ENCODE assay signal across 20 cellular contexts in genomic region chr7:92550194-92550593, GRCh38. TPM values are rescaled to one million over a fixed set of nuclear protein-coding genes. Genes with fewer than 3 reads are reported as not detected.
A peak's percentile ranks its signal among the peaks of the same experiment; 100 is the strongest.
DNase-seq lines count a peak whose midpoint lies in the region; ATAC-seq, FAIRE-seq and TF ChIP-seq lines count a peak whose summit lies in the region.
"Had no signal": no experiment of that assay in that cellular context is flagged by ENCODE, and none has a peak within 500 bp of the region (broad histone marks: within the 10 kb centered on the region; RNA-seq: fewer than 3 reads in every experiment).

No MANE protein-coding gene starts in this region.

- H3K27me3 Mint-ChIP-seq in T-cell, result no peaks in the 10 kb centered on the region

- no peaks in the 10 kb centered on the region for H3K36me3 ChIP-seq in A673 (ENCODE audit: insufficient read depth, low read length, poor library complexity, severe bottlenecking)
- no peaks in the 10 kb centered on the region for H3K36me3 ChIP-seq in heart left ventricle
- H3K36me3 ChIP-seq: BLaER1 had no signal

- POLR2A ChIA-PET in A549 (lab: Yijun Ruan, JAX), result no interaction called here
- POLR2A ChIA-PET in A673 (lab: Charles Lee; ENCODE audit: low non-redundant PET), result interaction anchor here (0.6 kb wide), 1 partner anchor 696 kb away, joined by 6 read pairs; no protein-coding TSS in a partner anchor
- POLR2A ChIA-PET in T-cell (lab: Charles Lee), result interaction anchor here in 1 of 2 donors (0.6 kb wide), 1 partner anchor 9 kb away, joined by 6 read pairs; no protein-coding TSS in a partner anchor

- H3K9me3 ChIP-seq in A549 (no peaks in the 10 kb centered on the region), A673 (ENCODE audit: low read depth, low read length, poor library complexity, severe bottlenecking) (no peaks in the 10 kb centered on the region), heart left ventricle (no peaks in the 10 kb centered on the region)

- H3K4me2 ChIP-seq in A549, result no peak overlapping the region
- H3K4me2 ChIP-seq: BLaER1, GM23338 had no signal

- FAIRE-seq in A549 (lab: Jason Lieb, UNC), result no peak
- FAIRE-seq: GM19239, H54, K562 had no signal

- no peak for TF ChIP-seq RAD21 in A549 (conservative IDR thresholded peaks at IDR 0.05 in 1 of 2, IDR thresholded peaks at IDR 0.05 in 1 of 2)

- H3K4me3 Mint-ChIP-seq in T-cell, result no peak overlapping the region
- H3K4me3 Mint-ChIP-seq: CD14-positive monocyte; CD4-positive, alpha-beta memory T cell; GM23338 had no signal

- ATAC-seq in A549, result no peak
- peak in 3 of 4 donors; percentile 62 to 76 (median 66) for ATAC-seq in heart left ventricle
- peak; percentile 75 for ATAC-seq in left ventricle myocardium superior
- no peak for ATAC-seq in T-cell (replicated peaks in 1 of 4)
- ATAC-seq: GM23338, K562 had no signal

- BruUV-seq in A673 (replicated peaks; lab: Mats Ljungman, UMichigan), result no TSS peak

- no peak for TF ChIP-seq CTCF in A549 (IDR thresholded peaks at IDR 0.05)
- TF ChIP-seq CTCF in A673 (conservative IDR thresholded peaks at IDR 0.05; ENCODE audit: low read depth, low read length), result no peak
- no peak for TF ChIP-seq CTCF in heart left ventricle (IDR thresholded peaks at IDR 0.05)

- 78% methylated on average over 4 of the region's 4 CpGs for WGBS in A549 (ENCODE audit: missing lambda C conversion rate)
- 20 to 24% (median 22%) methylated on average over 4 of the region's 4 CpGs for WGBS in heart left ventricle, 4 donors

- CTCF ChIA-PET in A549 (lab: Yijun Ruan, JAX) (no interaction called here), A673 (lab: Charles Lee) (no interaction called here), T-cell (lab: Charles Lee) (no interaction called here)

- H3K4me3 ChIP-seq in A549 (no peak overlapping the region), A673 (ENCODE audit: low read depth, low read length, poor library complexity, severe bottlenecking) (no peak overlapping the region), heart left ventricle (no peak overlapping the region)
- H3K4me3 ChIP-seq: BLaER1, GM23338, K562 had no signal

- H3K27ac Mint-ChIP-seq in T-cell, result no peak overlapping the region
- H3K27ac Mint-ChIP-seq: CD14-positive monocyte; CD4-positive, alpha-beta memory T cell; GM23338 had no signal

- intact Hi-C loops in A673 (cut with micrococcal nuclease; ENCODE audit: unreplicated experiment), result no loop called here
- intact Hi-C loops in heart left ventricle (cut with DNase I), result no loop called here
- intact Hi-C loops in left ventricle myocardium superior (cut with micrococcal nuclease), result no loop called here

- H3K4me1 ChIP-seq in A549 (no peaks in the 10 kb centered on the region), A673 (ENCODE audit: insufficient read depth, low read length, poor library complexity, severe bottlenecking) (peaks cover 20% of the 10 kb centered on the region), heart left ventricle (peaks cover 0 to 18% (median 0%) of the 10 kb centered on the region in 12 donors)
- H3K4me1 ChIP-seq: BLaER1 had no signal

- H3K27me3 ChIP-seq in A673 (replicated peaks; ENCODE audit: insufficient read depth, low read depth, low read length, poor library complexity), result no peaks in the 10 kb centered on the region
- H3K27me3 ChIP-seq in heart left ventricle, result no peaks in the 10 kb centered on the region
- H3K27me3 ChIP-seq: BLaER1 had no signal

- DNase-seq in A549 (ENCODE audit: low read depth in 1 of 2, low spot score in 1 of 2), result no peak
- DNase-seq in A673 (ENCODE audit: low spot score), result peak; percentile 68
- DNase-seq in heart left ventricle, result peak in 1 of 5 donors; percentile 45
- no peak for DNase-seq in left ventricle myocardium superior
- DNase-seq in T-cell, result no peak
- no peak for DNase-seq in activated CD4-positive, CD25-positive, alpha-beta regulatory T cell (lab: John Stamatoyannopoulos, UW)
- no peak for DNase-seq in OCI-M2 (lab: John Stamatoyannopoulos, UW; ENCODE audit: unreplicated experiment)
- no peak for DNase-seq in NCI-H146 (lab: John Stamatoyannopoulos, UW)
- DNase-seq: CD4-positive, alpha-beta memory T cell; DMS153; DMS79 treated with DMSO at 0.1 percent for 48 hours; GF-D8; HCEC 1CT had no signal

- no peaks in the 10 kb centered on the region for H3K36me3 Mint-ChIP-seq in T-cell
- H3K36me3 Mint-ChIP-seq: CD14-positive monocyte; CD4-positive, alpha-beta memory T cell had no signal

- H3K4me1 Mint-ChIP-seq in T-cell, result no peaks in the 10 kb centered on the region
- H3K4me1 Mint-ChIP-seq: CD14-positive monocyte; CD4-positive, alpha-beta memory T cell; GM23338 had no signal

- no peaks in the 10 kb centered on the region for H3K9me3 Mint-ChIP-seq in T-cell
- H3K9me3 Mint-ChIP-seq: CD4-positive, alpha-beta memory T cell had no signal

- TF ChIP-seq POLR2A in A549 (IDR thresholded peaks at IDR 0.05; ENCODE audit: low read length) (no peak), heart left ventricle (IDR thresholded peaks at IDR 0.05) (no peak)

- H3K27ac ChIP-seq in A549 (no peak overlapping the region), A673 (ENCODE audit: low read depth, low read length, poor library complexity, severe bottlenecking) (peak overlapping the region; percentile 76), heart left ventricle (peak overlapping the region in 3 of 12 donors; percentile 9 to 18 (median 13))
- H3K27ac ChIP-seq: BLaER1, HL-60 had no signal

- no peak for TF ChIP-seq EP300 in A549 (IDR thresholded peaks at IDR 0.05)

TF ChIP-seq in A549, 52 proteins besides CTCF, POLR2A, EP300 and RAD21:
- TF ChIP-seq EHF (CRISPR knock-in tag; IDR thresholded peaks at IDR 0.05), result no peak
- peak; percentile 9 for TF ChIP-seq MAFK (IDR thresholded peaks at IDR 0.05; ENCODE audit: partially characterized antibody)
- no peak for TF ChIP-seq NR3C1 (IDR thresholded peaks at IDR 0.05)

RNA-seq across cellular contexts. Expression of gene RBM48, which starts 21.6 kb away (rescaled TPM):
- polyA plus RNA-seq in A549 (2011; rRNA removed) (6.5 and 7.0 TPM in 2 replicates), A549 (2017; fragmentation: RNase III; extraction: RNeasy Plus Mini Kit Qiagen cat#74134 plus additional on column Dnase treatment) (7.1 to 8.1 TPM (median 7.9 TPM) in 3 replicates), heart left ventricle (10 to 100 TPM in 1 of 2 donors, 1 to 10 TPM in 1; 6.7 to 10.4 TPM)
- 1.9 and 2.6 TPM in 2 replicates for polyA plus RNA-seq in A549 (2012; cell fraction: cytosol; rRNA removed)
- 2.8 and 7.4 TPM in 2 replicates for polyA plus RNA-seq in A549 (2012; cell fraction: nucleus; rRNA removed)
- polyA minus RNA-seq in A549 (2011; rRNA and poly(A)+ RNA removed), result 7.7 and 7.9 TPM in 2 replicates
- total RNA-seq in A673 (2021) (12.1 and 14.4 TPM in 2 replicates), heart left ventricle (10 to 100 TPM in 7 of 9 donors, 1 to 10 TPM in 2; 6.5 to 13.7 (median 10.8) TPM), left ventricle myocardium superior (14.4 TPM), T-cell (10 to 100 TPM; 23.9 to 37.1 (median 29.6) TPM)

RNA-seq across cellular contexts. Expression of gene PEX1, which starts 21.9 kb away (rescaled TPM):
- polyA plus RNA-seq in A549 (2011; rRNA removed) (22.7 and 23.2 TPM in 2 replicates), A549 (2017; fragmentation: RNase III; extraction: RNeasy Plus Mini Kit Qiagen cat#74134 plus additional on column Dnase treatment) (8.2 to 10.1 TPM (median 8.8 TPM) in 3 replicates), heart left ventricle (1 to 10 TPM; 4.8 to 9.8 TPM)
- polyA plus RNA-seq in A549 (2012; cell fraction: cytosol; rRNA removed), result 4.0 and 4.3 TPM in 2 replicates
- polyA plus RNA-seq in A549 (2012; cell fraction: nucleus; rRNA removed), result 6.3 and 9.4 TPM in 2 replicates
- polyA minus RNA-seq in A549 (2011; rRNA and poly(A)+ RNA removed), result 7.6 and 8.9 TPM in 2 replicates
- total RNA-seq in A673 (2021) (9.0 and 15.9 TPM in 2 replicates), heart left ventricle (10 to 100 TPM; 10.7 to 19.9 (median 15.4) TPM), left ventricle myocardium superior (15.0 TPM), T-cell (10 to 100 TPM; 24.0 to 33.8 (median 29.2) TPM)

RNA-seq across cellular contexts. Expression of gene FAM133B, which starts 40.0 kb away (rescaled TPM):
- polyA plus RNA-seq in A549 (2011; rRNA removed) (18.3 and 33.6 TPM in 2 replicates), A549 (2017; fragmentation: RNase III; extraction: RNeasy Plus Mini Kit Qiagen cat#74134 plus additional on column Dnase treatment) (25.6 to 29.3 TPM (median 26.7 TPM) in 3 replicates), heart left ventricle (10 to 100 TPM; 11.0 to 17.4 TPM)
- polyA plus RNA-seq in A549 (2012; cell fraction: cytosol; rRNA removed), result 6.2 and 7.9 TPM in 2 replicates
- polyA plus RNA-seq in A549 (2012; cell fraction: nucleus; rRNA removed), result 5.8 and 12.2 TPM in 2 replicates
- polyA minus RNA-seq in A549 (2011; rRNA and poly(A)+ RNA removed), result 12.2 and 13.2 TPM in 2 replicates
- total RNA-seq in A673 (2021) (32.7 and 39.7 TPM in 2 replicates), heart left ventricle (10 to 100 TPM in 6 of 9 donors, 1 to 10 TPM in 3; 7.9 to 14.1 (median 11.0) TPM), left ventricle myocardium superior (14.8 TPM), T-cell (10 to 100 TPM; 30.1 to 66.6 (median 39.4) TPM)

Comparison
In these comparisons a context has a peak if more than half of its experiments do, and no peak if none do; other contexts are left out.
1. ATAC-seq: peak in heart left ventricle (3 of 4) and left ventricle myocardium superior (single experiment); none in A549 (0 of 2) and T-cell (0 of 4).